In the genomic region with DNA sequence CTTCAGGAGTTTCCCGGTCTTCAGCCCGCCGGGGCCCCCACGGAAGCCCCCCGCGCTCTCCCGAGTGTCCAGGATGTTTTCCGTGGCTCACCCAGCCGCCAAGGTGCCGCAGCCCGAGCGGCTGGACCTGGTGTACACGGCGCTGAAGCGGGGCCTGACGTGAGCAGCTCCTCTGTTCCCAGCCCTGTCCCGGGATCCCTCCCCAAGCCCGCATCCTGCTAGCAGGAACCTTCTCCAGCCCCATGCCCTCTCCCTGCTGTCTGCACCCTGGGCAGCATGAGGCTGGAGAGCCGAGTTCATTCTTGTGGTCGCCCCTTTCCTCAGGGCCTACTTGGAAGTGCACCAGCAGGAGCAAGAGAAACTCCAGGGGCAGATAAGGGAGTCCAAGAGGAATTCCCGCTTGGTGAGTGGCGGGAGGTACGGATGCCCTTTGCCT, we compare ENCODE assay signal across 6 cellular contexts. TPM values are rescaled to one million over a fixed set of nuclear protein-coding genes. Genes with fewer than 3 reads are reported as not detected.
DNase-seq lines count a peak whose midpoint lies in the region; ATAC-seq and TF ChIP-seq lines count a peak whose summit lies in the region.

No MANE protein-coding gene starts in this region.

- H3K4me1 ChIP-seq in GM23248 (ENCODE audit: insufficient read depth): 0 out of 2 replicates have a peak, but pooled peaks cover 7% of the 10 kb centered on the region

- H3K9me3 Mint-ChIP-seq in neural crest cell: no peaks in the 10 kb centered on the region

- no peak overlapping the region for H3K4me3 ChIP-seq in GM23248
- H3K4me3 ChIP-seq in brain microvascular endothelial cell (ENCODE audit: low read depth, low read length): peak overlapping the region; percentile 67

- TF ChIP-seq CTCF in brain microvascular endothelial cell (IDR thresholded peaks at IDR 0.05; ENCODE audit: low read depth, low read length, missing control alignments) (no peak), neural crest cell (conservative IDR thresholded peaks at IDR 0.05) (no peak)

- no peak overlapping the region for H3K4me2 ChIP-seq in GM23248 (ENCODE audit: unreplicated experiment)

- no peaks in the 10 kb centered on the region; the same call in 1 of the 2 replicates for H4K20me1 ChIP-seq in GM23248 (ENCODE audit: insufficient read depth)

- H3K79me2 ChIP-seq in GM23248 (ENCODE audit: insufficient read depth): peaks cover 62% of the 10 kb centered on the region

- H3K9me3 ChIP-seq in GM23248 (ENCODE audit: low read depth): no peaks in the 10 kb centered on the region

- in situ Hi-C loops in GM23248 (cut with MboI): no loop called here
- in situ Hi-C loops in brain microvascular endothelial cell (cut with HindIII; ENCODE audit: low pct_ligation_motif_present, low sequenced_read_pairs): no loop called here

- peaks cover 10% of the 10 kb centered on the region for H3K36me3 Mint-ChIP-seq in neural crest cell (ENCODE audit: low read depth)

- 90 to 93% methylated on average over 18 to 23 of the region's 23 CpGs for WGBS in GM23248 (ENCODE audit: low coverage in 1 of 2, low lambda C conversion rate in 2 of 2, missing lambda C conversion rate in 2 of 2), 2 experiments

- peaks cover 33% of the 10 kb centered on the region for H3K27me3 Mint-ChIP-seq in neural crest cell (ENCODE audit: low read depth)

- no peaks in the 10 kb centered on the region for H3K9me2 ChIP-seq in GM23248 (ENCODE audit: insufficient read depth)

- H3K4me3 Mint-ChIP-seq in neural crest cell: peak overlapping the region; percentile 85

- no peak overlapping the region for H3K9ac ChIP-seq in GM23248

- H3K27ac Mint-ChIP-seq in neural crest cell (ENCODE audit: unreplicated experiment): no peak overlapping the region

- no peak overlapping the region for H3K27ac ChIP-seq in GM23248
- no peak overlapping the region for H3K27ac ChIP-seq in brain microvascular endothelial cell

- H3K27me3 ChIP-seq in GM23248 (replicated peaks; ENCODE audit: insufficient read depth): no peaks in the 10 kb centered on the region
- H3K27me3 ChIP-seq in brain microvascular endothelial cell (replicated peaks): no peaks in the 10 kb centered on the region

- H3F3A ChIP-seq in GM23248 (ENCODE audit: insufficient read depth): 0 out of 2 replicates have a peak, but pooled peaks cover 6% of the 10 kb centered on the region

- no peak for ATAC-seq in HG02763 (IDR thresholded peaks at IDR 0.05; ENCODE audit: unreplicated experiment)

- peaks cover 6% of the 10 kb centered on the region for H3K36me3 ChIP-seq in GM23248 (ENCODE audit: low read depth)
- peaks cover 35% of the 10 kb centered on the region for H3K36me3 ChIP-seq in brain microvascular endothelial cell (replicated peaks)

- DNase-seq in GM23248 (peak; percentile 34), brain microvascular endothelial cell (peak; percentile 45), neural crest cell (ENCODE audit: low read depth, low spot score) (no peak), DMS 273 treated with DMSO at 0.1 percent for 48 hours (lab: John Stamatoyannopoulos, UW) (no peak), NCI-H1694 treated with DMSO at 0.1 percent for 48 hours (lab: John Stamatoyannopoulos, UW) (no peak)

- peaks cover 29% of the 10 kb centered on the region for H3K4me1 Mint-ChIP-seq in neural crest cell

- H2AFZ ChIP-seq in GM23248: no peak overlapping the region

RNA-seq across cellular contexts. Expression of a gene that starts 10.1 kb away (rescaled TPM):
- 27.8 and 81.3 TPM in 2 replicates for total RNA-seq in GM23248 (2014; rRNA removed; shearing (Covaris generic))
- 91.6 and 95.0 TPM in 2 replicates for polyA plus RNA-seq in GM23248 (2016; fragmentation: Nextera tagmentation; extraction: Ambion mirVana)
- 60.6 and 65.7 TPM in 2 replicates for total RNA-seq in neural crest cell

RNA-seq across cellular contexts. Expression of a gene that starts 23.6 kb away (rescaled TPM):
- total RNA-seq in GM23248 (2014; rRNA removed; shearing (Covaris generic)): 21.9 and 30.7 TPM in 2 replicates
- 19.6 and 19.9 TPM in 2 replicates for polyA plus RNA-seq in GM23248 (2016; fragmentation: Nextera tagmentation; extraction: Ambion mirVana)
- total RNA-seq in neural crest cell: 78.8 and 79.8 TPM in 2 replicates

RNA-seq across cellular contexts. Expression of a gene that starts 55.3 kb away (rescaled TPM):
- not detected in 2 replicates for total RNA-seq in GM23248 (2014; rRNA removed; shearing (Covaris generic))
- not detected in 2 replicates for polyA plus RNA-seq in GM23248 (2016; fragmentation: Nextera tagmentation; extraction: Ambion mirVana)
- total RNA-seq in neural crest cell: not detected in 2 replicates

RNA-seq across cellular contexts. Expression of a gene that starts 57.7 kb away (rescaled TPM):
- total RNA-seq in GM23248 (2014; rRNA removed; shearing (Covaris generic)): 112 and 166 TPM in 2 replicates
- polyA plus RNA-seq in GM23248 (2016; fragmentation: Nextera tagmentation; extraction: Ambion mirVana): 135 and 140 TPM in 2 replicates
- 54.7 and 55.4 TPM in 2 replicates for total RNA-seq in neural crest cell

Comparison
In these comparisons a context has a peak if more than half of its experiments do, and no peak if none do; other contexts are left out.
1. DNase-seq: peak in GM23248 (single experiment) and brain microvascular endothelial cell (single experiment); none in neural crest cell (single experiment), DMS 273 treated with DMSO at 0.1 percent for 48 hours (single experiment) and NCI-H1694 treated with DMSO at 0.1 percent for 48 hours (single experiment).